In genomic region chr1:224253721-224254120, GRCh38 we compare ENCODE assay signal across 16 cellular contexts.
DNase-seq lines count a peak whose midpoint lies in the region; ATAC-seq and TF ChIP-seq lines count a peak whose summit lies in the region.
"Had no signal": no experiment of that assay in that cellular context is flagged by ENCODE, and none has a peak within 500 bp of the region (broad histone marks: within the 10 kb centered on the region; RNA-seq: fewer than 3 reads in every experiment).

No MANE protein-coding gene starts in this region.

- no peak overlapping the region for H3K4me3 ChIP-seq in GM23248
- H3K4me3 ChIP-seq in aorta (ENCODE audit: low read length in 2 of 2): no peak overlapping the region

- no peak for TF ChIP-seq CTCF in endothelial cell (IDR thresholded peaks at IDR 0.05; ENCODE audit: unreplicated experiment)

- H3K9me3 Mint-ChIP-seq in endothelial cell (ENCODE audit: unreplicated experiment): no peaks in the 10 kb centered on the region

- in situ Hi-C loops in GM23248 (cut with MboI): no loop called here

- H3K27ac Mint-ChIP-seq in endothelial cell (ENCODE audit: unreplicated experiment): peak overlapping the region; percentile 70

- H3K4me3 Mint-ChIP-seq in endothelial cell (ENCODE audit: unreplicated experiment): no peak overlapping the region

- H3K9me2 ChIP-seq in GM23248 (ENCODE audit: insufficient read depth): no peaks in the 10 kb centered on the region

- peaks cover 4% of the 10 kb centered on the region; the same call in 1 of the 2 replicates for H3K4me1 ChIP-seq in GM23248 (ENCODE audit: insufficient read depth)
- H3K4me1 ChIP-seq in aorta (ENCODE audit: control insufficient read depth in 1 of 2, insufficient read depth in 2 of 2, low read length in 2 of 2): no peaks in the 10 kb centered on the region

- H3K36me3 ChIP-seq in GM23248 (ENCODE audit: low read depth) (peaks cover 8% of the 10 kb centered on the region; the same call in 1 of the 2 replicates), aorta (ENCODE audit: control insufficient read depth in 1 of 2, insufficient read depth in 2 of 2, low read length in 1 of 2) (peaks cover 0 to 2% of the 10 kb centered on the region in 2 donors)

- H2AFZ ChIP-seq in GM23248: no peak overlapping the region

- DNase-seq in GM23248: peak; percentile 39
- peak; percentile 24 for DNase-seq in RKO (ENCODE audit: low spot score)
- DNase-seq in endothelial cell (ENCODE audit: low spot score): no peak
- DNase-seq in aorta: no peak
- DNase-seq in activated CD4-positive, alpha-beta T cell treated with anti-CD3 and anti-CD28 coated beads, Interleukin-2, amount 50 U/mL, for 1 hour: no peak
- DNase-seq in cerebellar nuclear complex (lab: John Stamatoyannopoulos, UW): no peak
- DNase-seq: COR-L47, MM.1S, NCI-H1417, NCI-H2029, NCI-H2171 treated with DMSO at 0.1 percent for 48 hours, NCI-H774, SHP77 treated with DMSO at 0.1 percent for 48 hours had no signal

- H3K27me3 ChIP-seq in GM23248 (replicated peaks; ENCODE audit: insufficient read depth) (no peaks in the 10 kb centered on the region), aorta (ENCODE audit: control insufficient read depth in 1 of 2, insufficient read depth in 2 of 2, low read length in 1 of 2) (no peaks in the 10 kb centered on the region)

- H3K4me2 ChIP-seq in GM23248 (ENCODE audit: unreplicated experiment): no peak overlapping the region

- ATAC-seq in aorta (ENCODE audit: low FRiP score) (no peak), HG02798 (IDR thresholded peaks at IDR 0.05; ENCODE audit: poor library complexity, unreplicated experiment) (no peak)
- ATAC-seq: HepG2 had no signal

- H3K27ac ChIP-seq in GM23248 (no peak overlapping the region), aorta (ENCODE audit: low read depth in 1 of 2, low read length in 2 of 2) (no peak overlapping the region)
- H3K27ac ChIP-seq: C4-2B had no signal

- no peaks in the 10 kb centered on the region for H3F3A ChIP-seq in GM23248 (ENCODE audit: insufficient read depth)

- peaks cover 3% of the 10 kb centered on the region for H3K36me3 Mint-ChIP-seq in endothelial cell (ENCODE audit: low read depth, unreplicated experiment)

- H4K20me1 ChIP-seq in GM23248 (ENCODE audit: insufficient read depth): no peaks in the 10 kb centered on the region

- WGBS in GM23248 (ENCODE audit: low coverage in 1 of 2, low lambda C conversion rate in 2 of 2, missing lambda C conversion rate in 2 of 2), 2 experiments: 93 to 100% methylated on average over 1 of the region's 1 CpG
- WGBS in aorta, 2 donors: 88 to 100% methylated on average over 1 of the region's 1 CpG

- H3K79me2 ChIP-seq in GM23248 (ENCODE audit: insufficient read depth): no peaks in the 10 kb centered on the region

- intact Hi-C loops in aorta (cut with DNase I): no loop called here

- no peaks in the 10 kb centered on the region for H3K9me3 ChIP-seq in GM23248 (ENCODE audit: low read depth)
- H3K9me3 ChIP-seq in aorta (ENCODE audit: control insufficient read depth, low read length): no peaks in the 10 kb centered on the region

- H3K9ac ChIP-seq in GM23248: no peak overlapping the region

- peaks cover 2% of the 10 kb centered on the region for H3K27me3 Mint-ChIP-seq in endothelial cell (ENCODE audit: unreplicated experiment)

- H3K4me1 Mint-ChIP-seq in endothelial cell (ENCODE audit: unreplicated experiment): peaks cover 25% of the 10 kb centered on the region

Comparison
In these comparisons a context has a peak if more than half of its experiments do, and no peak if none do; other contexts are left out.
1. DNase-seq: peak in GM23248 (single experiment) and RKO (single experiment); none in endothelial cell (single experiment), aorta (0 of 2), activated CD4-positive, alpha-beta T cell treated with anti-CD3 and anti-CD28 coated beads, Interleukin-2, amount 50 U/mL, for 1 hour (single experiment) and cerebellar nuclear complex (0 of 2).